18 cellular contexts compared by ENCODE assay signal in the genomic region with DNA sequence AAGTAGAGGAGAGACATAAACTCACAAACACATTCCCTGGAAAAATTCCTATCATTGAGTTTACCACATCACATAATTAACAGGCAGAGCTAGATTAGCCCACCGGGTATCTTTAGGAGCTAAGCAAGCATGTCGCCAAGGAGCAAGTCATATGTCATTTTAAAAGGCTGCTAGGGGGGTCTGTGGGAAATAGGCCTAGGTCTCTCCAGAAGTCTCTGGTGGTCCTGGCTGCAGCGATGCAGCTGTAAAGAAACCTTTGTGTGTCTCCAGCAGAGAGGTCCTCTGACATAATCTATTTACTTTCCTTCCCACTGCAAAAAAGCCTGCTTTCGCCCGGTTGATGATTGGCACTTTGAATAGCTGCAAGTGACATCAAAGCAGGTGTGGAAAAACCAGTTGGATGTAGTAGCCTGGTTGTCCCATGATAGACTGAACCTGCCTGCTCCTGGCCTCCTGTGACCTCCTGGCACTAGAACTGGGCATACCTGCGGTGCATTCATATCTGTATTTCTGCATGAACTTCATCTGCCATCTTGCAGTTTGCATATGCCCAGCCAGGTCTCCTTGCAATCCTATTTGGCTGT. TPM values are rescaled to one million over a fixed set of nuclear protein-coding genes. Genes with fewer than 3 reads are reported as not detected.
DNase-seq lines count a peak whose midpoint lies in the region; ATAC-seq and TF ChIP-seq lines count a peak whose summit lies in the region.
"Had no signal": no experiment of that assay in that cellular context is flagged by ENCODE, and none has a peak within 500 bp of the region (broad histone marks: within the 10 kb centered on the region; RNA-seq: fewer than 3 reads in every experiment).

No MANE protein-coding gene starts in this region.

- peaks cover 0 to 13% (median 0%) of the 10 kb centered on the region in 9 donors for H3K4me1 ChIP-seq in heart right ventricle
- H3K4me1 ChIP-seq in BE2C = no peaks in the 10 kb centered on the region
- H3K4me1 ChIP-seq: HAP-1 had no signal

- H3K9me3 ChIP-seq in heart right ventricle = no peaks in the 10 kb centered on the region
- no peaks in the 10 kb centered on the region for H3K9me3 ChIP-seq in BE2C
- H3K9me3 ChIP-seq: HAP-1 had no signal

- H3K4me1 Mint-ChIP-seq in osteocyte (ENCODE audit: unreplicated experiment) = peaks cover 5% of the 10 kb centered on the region

- no peaks in the 10 kb centered on the region for H3K9me3 Mint-ChIP-seq in osteocyte (ENCODE audit: unreplicated experiment)
- H3K9me3 Mint-ChIP-seq: CD8-positive, alpha-beta memory T cell; T-helper 2 cell treated with Interferon-gamma antibody and Interleukin-4, amounts not matched to agents 5 μg/mL and 100 μg/mL, for 36 hours had no signal

- H3K27ac Mint-ChIP-seq in osteocyte (ENCODE audit: unreplicated experiment) = no peak overlapping the region
- H3K27ac Mint-ChIP-seq: CD8-positive, alpha-beta memory T cell; T-helper 2 cell treated with Interferon-gamma antibody and Interleukin-4, amounts not matched to agents 5 μg/mL and 100 μg/mL, for 36 hours had no signal

- peak; percentile 40 for ATAC-seq in left ventricle myocardium superior
- ATAC-seq in heart right ventricle = no peak
- peak; percentile 47 for ATAC-seq in left lobe of liver
- ATAC-seq in GM21526 (IDR thresholded peaks at IDR 0.05; ENCODE audit: low FRiP score, unreplicated experiment) = no peak

- H3K4me3 Mint-ChIP-seq in osteocyte (ENCODE audit: unreplicated experiment) = no peak overlapping the region
- H3K4me3 Mint-ChIP-seq: CD8-positive, alpha-beta memory T cell; T-helper 2 cell treated with Interferon-gamma antibody and Interleukin-4, amounts not matched to agents 5 μg/mL and 100 μg/mL, for 36 hours had no signal

- no peaks in the 10 kb centered on the region for H3K36me3 Mint-ChIP-seq in osteocyte (ENCODE audit: unreplicated experiment)
- H3K36me3 Mint-ChIP-seq: CD8-positive, alpha-beta memory T cell had no signal

- no peak for DNase-seq in left ventricle myocardium superior
- no peak for DNase-seq in heart right ventricle
- peak; percentile 34 for DNase-seq in NCI-H748 treated with DMSO at 0.1 percent for 48 hours (lab: John Stamatoyannopoulos, UW)
- DNase-seq in left lobe of liver (ENCODE audit: low spot score) = no peak
- DNase-seq in germinal center (ENCODE audit: low spot score) = no peak
- no peak for DNase-seq in BE2C
- DNase-seq in osteocyte (ENCODE audit: extremely low spot score, unreplicated experiment) = no peak
- DNase-seq: ACHN; activated CD4-positive, alpha-beta T cell treated with anti-CD3 and anti-CD28 coated beads for 1 hour; activated gamma-delta T cell treated with Interleukin-2 at 50 U/mL for 16 hours; CD8-positive, alpha-beta memory T cell; head of caudate nucleus; nucleus accumbens; trophoblast cell had no signal

- H3K27me3 ChIP-seq in heart right ventricle (peaks cover 0 to 4% (median 0%) of the 10 kb centered on the region in 7 donors), BE2C (peaks cover 2% of the 10 kb centered on the region)

- H3K4me3 ChIP-seq in heart right ventricle (no peak overlapping the region), BE2C (ENCODE audit: low read depth, low read length) (no peak overlapping the region)
- H3K4me3 ChIP-seq: coronary artery, HAP-1 had no signal

- WGBS in heart right ventricle, 2 donors = 61 to 65% methylated on average over 6 of the region's 6 CpGs

- H3K27me3 Mint-ChIP-seq in osteocyte (ENCODE audit: unreplicated experiment) = peaks cover 30% of the 10 kb centered on the region
- H3K27me3 Mint-ChIP-seq: CD8-positive, alpha-beta memory T cell had no signal

- intact Hi-C loops in left ventricle myocardium superior (cut with micrococcal nuclease) (no loop called here), heart right ventricle (cut with DNase I) (no loop called here)

- H3K27ac ChIP-seq in heart right ventricle = no peak overlapping the region
- H3K27ac ChIP-seq: coronary artery had no signal

- TF ChIP-seq CTCF in heart right ventricle (IDR thresholded peaks at IDR 0.05) (no peak), BE2C (IDR thresholded peaks at IDR 0.05; ENCODE audit: low read depth, low read length) (no peak), osteocyte (IDR thresholded peaks at IDR 0.05) (no peak)

- H3K36me3 ChIP-seq in heart right ventricle = no peaks in the 10 kb centered on the region
- no peaks in the 10 kb centered on the region for H3K36me3 ChIP-seq in BE2C
- H3K36me3 ChIP-seq: HAP-1 had no signal

RNA-seq across cellular contexts. Expression of gene RASSF5, which starts 13.8 kb away (rescaled TPM):
- total RNA-seq in left ventricle myocardium superior = 4.2 TPM
- total RNA-seq in heart right ventricle = 10 to 100 TPM in 3 of 10 donors, 1 to 10 TPM in 7; 5.0 to 26.0 (median 7.0) TPM
- polyA plus RNA-seq in heart right ventricle = 1 to 10 TPM in 1 of 2 donors, under 1 TPM in 1; 0.90 to 2.4 TPM
- 13.1 TPM for total RNA-seq in left lobe of liver
- polyA plus RNA-seq in BE2C (2012; ENCODE audit: insufficient read depth, insufficient read length, low read depth) = 1.3 TPM
- 0.34 TPM in 1 of 2 replicates, not detected in the other for total RNA-seq in osteocyte

RNA-seq across cellular contexts. Expression of gene IKBKE, which starts 50.8 kb away (rescaled TPM):
- total RNA-seq in left ventricle myocardium superior (0.64 TPM), heart right ventricle (1 to 10 TPM in 3 of 10 donors, under 1 TPM in 7; 0.49 to 5.4 (median 0.79) TPM), left lobe of liver (1.3 TPM), osteocyte (7.5 and 8.5 TPM in 2 replicates)
- polyA plus RNA-seq in heart right ventricle = under 1 TPM; 0.29 to 0.87 TPM
- not detected for polyA plus RNA-seq in BE2C (2012; ENCODE audit: insufficient read depth, insufficient read length, low read depth)

Comparison
In these comparisons a context has a peak if more than half of its experiments do, and no peak if none do; other contexts are left out.
1. ATAC-seq: peak in left ventricle myocardium superior (single experiment) and left lobe of liver (single experiment); none in heart right ventricle (0 of 8) and GM21526 (single experiment).